Comparison of ENCODE assay signal across 15 cellular contexts in the genomic region with DNA sequence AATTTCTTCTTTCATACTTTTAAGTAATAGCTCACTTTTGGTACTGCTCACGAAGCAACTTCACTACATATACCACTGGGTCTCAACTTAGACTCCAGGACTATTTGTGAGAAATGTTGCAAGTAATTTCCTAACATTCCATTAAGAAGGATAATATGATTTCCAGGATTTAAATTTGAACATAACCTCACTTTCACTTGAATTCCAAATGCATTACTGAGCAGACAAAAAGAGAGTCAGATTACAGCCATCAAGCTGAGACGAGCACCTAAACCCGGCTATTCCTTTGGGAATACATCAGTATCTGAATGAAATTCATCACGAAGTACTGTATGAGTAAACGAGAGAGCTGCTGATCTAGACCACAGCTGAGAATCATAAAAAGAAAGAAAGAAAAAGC. TPM values are rescaled to one million over a fixed set of nuclear protein-coding genes. Genes with fewer than 3 reads are reported as not detected.
DNase-seq lines count a peak whose midpoint lies in the region; ATAC-seq and TF ChIP-seq lines count a peak whose summit lies in the region.
"Had no signal": no experiment of that assay in that cellular context is flagged by ENCODE, and none has a peak within 500 bp of the region (broad histone marks: within the 10 kb centered on the region; RNA-seq: fewer than 3 reads in every experiment).

No MANE protein-coding gene starts in this region.

- POLR2A ChIA-PET in activated CD4-positive, alpha-beta T cell treated with anti-CD3 and anti-CD28 coated beads, Interleukin-2, amount 10 ng/mL, durations not matched to agents 7 days and 5 days (lab: Charles Lee), result no interaction called here

- CTCF ChIA-PET in activated CD4-positive, alpha-beta T cell treated with anti-CD3 and anti-CD28 coated beads, Interleukin-2, amount 10 ng/mL, durations not matched to agents 7 days and 5 days (lab: Charles Lee), result interaction anchor here (1.4 kb wide), 1 partner anchor 9 kb away, joined by 3 read pairs; no protein-coding TSS in a partner anchor

- peak; percentile 91 for ATAC-seq in omental fat pad (ENCODE audit: low FRiP score)
- no peak for ATAC-seq in T-helper 17 cell
- ATAC-seq: left ventricle myocardium superior had no signal

- no peak overlapping the region for H3K4me3 Mint-ChIP-seq in activated CD4-positive, alpha-beta T cell treated with anti-CD3 and anti-CD28 coated beads, Interleukin-2, amount 10 ng/mL, durations not matched to agents 7 days and 5 days
- no peak overlapping the region for H3K4me3 Mint-ChIP-seq in T-helper 17 cell
- H3K4me3 Mint-ChIP-seq: neural crest cell had no signal

- H3K27ac Mint-ChIP-seq in activated CD4-positive, alpha-beta T cell treated with anti-CD3 and anti-CD28 coated beads, Interleukin-2, amount 10 ng/mL, durations not matched to agents 7 days and 5 days, result no peak overlapping the region
- H3K27ac Mint-ChIP-seq in T-helper 17 cell, result no peak overlapping the region

- no peaks in the 10 kb centered on the region for H3K9me3 Mint-ChIP-seq in activated CD4-positive, alpha-beta T cell treated with anti-CD3 and anti-CD28 coated beads, Interleukin-2, amount 10 ng/mL, durations not matched to agents 7 days and 5 days
- H3K9me3 Mint-ChIP-seq: neural crest cell had no signal

- TF ChIP-seq CTCF in omental fat pad (IDR thresholded peaks at IDR 0.05), result no peak

- DNase-seq in ELR (ENCODE audit: low read depth), result peak; percentile 65
- peak; percentile 70 for DNase-seq in NCI-H226
- peak; percentile 67 for DNase-seq in dedifferentiated amniotic fluid mesenchymal stem cell (ENCODE audit: extremely low spot score)
- DNase-seq in omental fat pad (ENCODE audit: low spot score), result no peak
- DNase-seq in NCI-H2029 treated with DMSO at 0.1 percent for 48 hours (lab: John Stamatoyannopoulos, UW), result no peak
- DNase-seq in NCI-H2081 treated with DMSO at 0.1 percent for 48 hours (lab: John Stamatoyannopoulos, UW), result no peak
- DNase-seq in activated CD4-positive, alpha-beta T cell treated with anti-CD3 and anti-CD28 coated beads, Interleukin-2, amount 10 ng/mL, durations not matched to agents 7 days and 5 days, result no peak
- DNase-seq in T-helper 17 cell, result no peak
- DNase-seq: anterior cingulate cortex, hypothalamus, KG1, left ventricle myocardium superior, NCI-H146, spleen had no signal

- H3K36me3 Mint-ChIP-seq in activated CD4-positive, alpha-beta T cell treated with anti-CD3 and anti-CD28 coated beads, Interleukin-2, amount 10 ng/mL, durations not matched to agents 7 days and 5 days (ENCODE audit: low read depth), result no peaks in the 10 kb centered on the region
- H3K36me3 Mint-ChIP-seq in T-helper 17 cell (ENCODE audit: low read depth), result no peaks in the 10 kb centered on the region

- H3K9me3 ChIP-seq in T-helper 17 cell (ENCODE audit: control insufficient read depth, low read length, poor library complexity, severe bottlenecking), result no peaks in the 10 kb centered on the region
- H3K9me3 ChIP-seq: spleen had no signal

- H3K4me1 Mint-ChIP-seq in activated CD4-positive, alpha-beta T cell treated with anti-CD3 and anti-CD28 coated beads, Interleukin-2, amount 10 ng/mL, durations not matched to agents 7 days and 5 days, result no peaks in the 10 kb centered on the region
- H3K4me1 Mint-ChIP-seq in T-helper 17 cell, result no peaks in the 10 kb centered on the region
- H3K4me1 Mint-ChIP-seq: neural crest cell had no signal

- H3K27me3 Mint-ChIP-seq in activated CD4-positive, alpha-beta T cell treated with anti-CD3 and anti-CD28 coated beads, Interleukin-2, amount 10 ng/mL, durations not matched to agents 7 days and 5 days, result peaks cover 18% of the 10 kb centered on the region
- H3K27me3 Mint-ChIP-seq in T-helper 17 cell, result peaks cover 22% of the 10 kb centered on the region

RNA-seq across cellular contexts. Expression of a gene that starts 47.3 kb away (rescaled TPM):
- total RNA-seq in omental fat pad, result 100 to 1,000 TPM in 3 of 4 donors, 10 to 100 TPM in 1; 95.9 to 388 (median 126) TPM
- total RNA-seq in activated CD4-positive, alpha-beta T cell treated with anti-CD3 and anti-CD28 coated beads, Interleukin-2, amount 10 ng/mL, durations not matched to agents 7 days and 5 days, result under 1 TPM in 1 of 2 experiments, not detected in 1; 0.12 TPM
- under 1 TPM in 1 of 2 donors, not detected in 1; 0.27 TPM for total RNA-seq in T-helper 17 cell

Comparison
In these comparisons a context has a peak if more than half of its experiments do, and no peak if none do; other contexts are left out.
1. DNase-seq: peak in ELR (single experiment), NCI-H226 (single experiment) and dedifferentiated amniotic fluid mesenchymal stem cell (single experiment); none in omental fat pad (single experiment), NCI-H2029 treated with DMSO at 0.1 percent for 48 hours (single experiment), NCI-H2081 treated with DMSO at 0.1 percent for 48 hours (single experiment), activated CD4-positive, alpha-beta T cell treated with anti-CD3 and anti-CD28 coated beads, Interleukin-2, amount 10 ng/mL, durations not matched to agents 7 days and 5 days (single experiment) and T-helper 17 cell (0 of 3).
2. RNA of a gene that starts 47.3 kb away (total RNA-seq): 95.9 to 388 TPM in omental fat pad; 0.27 TPM in T-helper 17 cell and 0.12 TPM in activated CD4-positive, alpha-beta T cell treated with anti-CD3 and anti-CD28 coated beads, Interleukin-2, amount 10 ng/mL, durations not matched to agents 7 days and 5 days; every median in the first group is over 10 times any median in the second.